19 cellular contexts compared by ENCODE assay signal in genomic region chr15:42616107-42616506, GRCh38.
"Had no signal": no experiment of that assay in that cellular context is flagged by ENCODE, and none has a peak within 500 bp of the region (broad histone marks: within the 10 kb centered on the region; RNA-seq: fewer than 3 reads in every experiment).

No MANE protein-coding gene starts in this region.

- H3K4me1 Mint-ChIP-seq: stimulated activated effector memory CD8-positive, alpha-beta T cell treated with anti-CD3 and anti-CD28 coated beads, Interleukin-12 subunit alpha, Interleukin-12 subunit beta, amount 100 ng/mL, for 72 hours had no signal

- H3K27ac Mint-ChIP-seq: dendritic cell treated with granulocyte-macrophage colony-stimulating factor and Interleukin-4, amounts not matched to agents 40 ng/mL and 50 ng/mL, for 4 days; natural killer cell; neural progenitor cell; progenitor cell of endocrine pancreas; stimulated activated effector memory CD8-positive, alpha-beta T cell treated with anti-CD3 and anti-CD28 coated beads, Interleukin-12 subunit alpha, Interleukin-12 subunit beta, amount 100 ng/mL, for 72 hours had no signal

- DNase-seq: heart left ventricle; hippocampal formation; left colon; natural killer cell; nucleus accumbens; pancreas; right cardiac atrium; stimulated activated CD4-positive, alpha-beta T cell treated with anti-CD3 and anti-CD28 coated beads, Interleukin-4, amount 100 ng/mL, for 1 hour; stimulated activated CD8-positive, alpha-beta memory T cell treated with anti-CD3 and anti-CD28 coated beads, Interleukin-4, amount 100 ng/mL, for 48 hours; stimulated activated naive CD8-positive, alpha-beta T cell treated with anti-CD3 and anti-CD28 coated beads, Interleukin-15, Interleukin-2, amounts not matched to agents 100 U/mL and 50 U/mL, for 24 hours; upper lobe of right lung had no signal

- H3K9me3 Mint-ChIP-seq: dendritic cell treated with granulocyte-macrophage colony-stimulating factor and Interleukin-4, amounts not matched to agents 40 ng/mL and 50 ng/mL, for 4 days; natural killer cell; neural progenitor cell; stimulated activated effector memory CD8-positive, alpha-beta T cell treated with anti-CD3 and anti-CD28 coated beads, Interleukin-12 subunit alpha, Interleukin-12 subunit beta, amount 100 ng/mL, for 72 hours had no signal

- H2AFZ ChIP-seq: neural progenitor cell had no signal

- H3K9me3 ChIP-seq: heart left ventricle, pancreas, suprapubic skin, tibial nerve, upper lobe of right lung had no signal

- H3K27me3 ChIP-seq: heart left ventricle, neural progenitor cell, pancreas, suprapubic skin, tibial nerve, upper lobe of right lung had no signal

- FAIRE-seq: colon, pancreas had no signal

- H3K36me3 Mint-ChIP-seq: natural killer cell; neural progenitor cell; stimulated activated effector memory CD8-positive, alpha-beta T cell treated with anti-CD3 and anti-CD28 coated beads, Interleukin-12 subunit alpha, Interleukin-12 subunit beta, amount 100 ng/mL, for 72 hours had no signal

- ATAC-seq: heart left ventricle; left colon; natural killer cell; pancreas; right cardiac atrium; stimulated activated effector memory CD8-positive, alpha-beta T cell treated with anti-CD3 and anti-CD28 coated beads, Interleukin-12 subunit alpha, Interleukin-12 subunit beta, amount 100 ng/mL, for 72 hours; stimulated activated naive CD8-positive, alpha-beta T cell treated with anti-CD3 and anti-CD28 coated beads, Interleukin-15, Interleukin-2, amounts not matched to agents 100 U/mL and 50 U/mL, for 24 hours; upper lobe of right lung had no signal

- H3K36me3 ChIP-seq: neural progenitor cell, pancreas, suprapubic skin, upper lobe of right lung had no signal

- H3K27me3 Mint-ChIP-seq: dendritic cell treated with granulocyte-macrophage colony-stimulating factor and Interleukin-4, amounts not matched to agents 40 ng/mL and 50 ng/mL, for 4 days; progenitor cell of endocrine pancreas had no signal

- H3K4me2 ChIP-seq: neural progenitor cell, smooth muscle cell had no signal

- H3K9ac ChIP-seq: neural progenitor cell had no signal

- H3K4me1 ChIP-seq: pancreas, suprapubic skin, upper lobe of right lung had no signal

- H3K27ac ChIP-seq: neural progenitor cell, pancreas, suprapubic skin, upper lobe of right lung had no signal

- H3K4me3 ChIP-seq: heart left ventricle, neural progenitor cell, pancreas, smooth muscle cell, suprapubic skin, tibial nerve, upper lobe of right lung had no signal

- H3K4me3 Mint-ChIP-seq: dendritic cell treated with granulocyte-macrophage colony-stimulating factor and Interleukin-4, amounts not matched to agents 40 ng/mL and 50 ng/mL, for 4 days; natural killer cell; neural progenitor cell; stimulated activated effector memory CD8-positive, alpha-beta T cell treated with anti-CD3 and anti-CD28 coated beads, Interleukin-12 subunit alpha, Interleukin-12 subunit beta, amount 100 ng/mL, for 72 hours had no signal
